Comparison of ENCODE assay signal across 27 cellular contexts in genomic region chr7:37419496-37419895, GRCh38. TPM values are rescaled to one million over a fixed set of nuclear protein-coding genes. Genes with fewer than 3 reads are reported as not detected.
DNase-seq lines count a peak whose midpoint lies in the region; ATAC-seq, FAIRE-seq and TF ChIP-seq lines count a peak whose summit lies in the region.
"Had no signal": no experiment of that assay in that cellular context is flagged by ENCODE, and none has a peak within 500 bp of the region (broad histone marks: within the 10 kb centered on the region; RNA-seq: fewer than 3 reads in every experiment).

No MANE protein-coding gene starts in this region.

- no peak for FAIRE-seq in GM12891 (lab: Jason Lieb, UNC)
- FAIRE-seq: GM18507 had no signal

- TF ChIP-seq POLR2A in GM12891 (IDR thresholded peaks at IDR 0.05; ENCODE audit: low read depth, low read length): no peak
- no peak for TF ChIP-seq POLR2A in NB4 (IDR thresholded peaks at IDR 0.05; ENCODE audit: extremely low read depth, insufficient read length)

- peak; percentile 47 to 56 for DNase-seq in AML-193 (lab: John Stamatoyannopoulos, UW)
- DNase-seq in GM12891 (ENCODE audit: insufficient read length, low spot score): no peak
- DNase-seq in NB4 (ENCODE audit: low read depth): peak; percentile 33
- no peak for DNase-seq in NCI-H1092 treated with DMSO at 0.1 percent for 48 hours (lab: John Stamatoyannopoulos, UW)
- no peak for DNase-seq in NCI-H2081 (lab: John Stamatoyannopoulos, UW)
- DNase-seq in HAP-1 (ENCODE audit: low spot score in 2 of 2): no peak
- DNase-seq: activated CD4-positive, alpha-beta T cell treated with anti-CD3 and anti-CD28 coated beads, Interleukin-2, amount 50 U/mL, for 4 hours; activated naive CD8-positive, alpha-beta T cell treated with anti-CD3 and anti-CD28 coated beads for 36 hours; aorta; colonic mucosa; effector CD8-positive, alpha-beta T cell; glutamatergic neuron; lower lobe of right lung; NCI-H1105 treated with DMSO at 0.1 percent for 48 hours; NCI-H2081 treated with DMSO at 0.1 percent for 48 hours; NCI-H748 treated with DMSO at 0.1 percent for 48 hours; nephron progenitor cell; ovary; T-helper 2 cell; tibial artery had no signal

- no peaks in the 10 kb centered on the region for H3K9me3 ChIP-seq in HAP-1
- H3K9me3 ChIP-seq: colonic mucosa, lower lobe of right lung, ovary, tibial artery had no signal

- TF ChIP-seq CTCF in NB4 (IDR thresholded peaks at IDR 0.05; ENCODE audit: low read depth, low read length) (no peak), VCaP (conservative IDR thresholded peaks at IDR 0.05) (no peak)

- H3K36me3 ChIP-seq in HAP-1 (replicated peaks): no peaks in the 10 kb centered on the region
- H3K36me3 ChIP-seq: colonic mucosa, lower lobe of right lung, ovary, tibial artery had no signal

- no peaks in the 10 kb centered on the region for H3K4me1 ChIP-seq in HAP-1
- H3K4me1 ChIP-seq: colonic mucosa had no signal

- ATAC-seq in HG03520 (IDR thresholded peaks at IDR 0.05; ENCODE audit: unreplicated experiment): no peak
- ATAC-seq: lower lobe of right lung, WTC11 had no signal

- H3K4me3 ChIP-seq in NB4 (ENCODE audit: low read depth, low read length) (no peak overlapping the region), HAP-1 (no peak overlapping the region)
- H3K4me3 ChIP-seq: colonic mucosa, lower lobe of right lung, ovary, tibial artery had no signal

- H3K27ac ChIP-seq in VCaP: 0 out of 2 replicates have a peak overlapping the region, but pooled peaks have one; percentile 11
- H3K27ac ChIP-seq: colonic mucosa, HL-60, lower lobe of right lung, ovary, RWPE1, tibial artery had no signal

- no peaks in the 10 kb centered on the region for H3K27me3 ChIP-seq in HAP-1 (ENCODE audit: low read depth)
- H3K27me3 ChIP-seq: colonic mucosa, ovary, tibial artery had no signal

- in situ Hi-C loops in HAP-1 (cut with MboI; ENCODE audit: low sequenced_read_pairs): no loop called here

TF ChIP-seq in GM12891, 5 proteins besides CTCF, POLR2A, EP300 and RAD21:
- TF ChIP-seq POLR2AphosphoS5 (IDR thresholded peaks at IDR 0.05; ENCODE audit: low read depth, low read length): no peak
- TF ChIP-seq TAF1 (IDR thresholded peaks at IDR 0.05; ENCODE audit: low read depth, low read length): no peak
- TF ChIP-seq SPI1 (IDR thresholded peaks at IDR 0.05; ENCODE audit: low read depth, low read length): peak; percentile 28; the same call in 1 of the 2 replicates
TF ChIP-seq in GM12891: peak in this region for 1.

RNA-seq across cellular contexts. Expression of gene ELMO1, which starts 29.2 kb away (rescaled TPM):
- 70.4 TPM for polyA plus RNA-seq in GM12891 (2012; ENCODE audit: low read depth, missing spikeins)
- polyA plus RNA-seq: BJ had no signal

Comparison
In these comparisons a context has a peak if more than half of its experiments do, and no peak if none do; other contexts are left out.
1. DNase-seq: peak in AML-193 (2 of 2) and NB4 (single experiment); none in GM12891 (single experiment), NCI-H1092 treated with DMSO at 0.1 percent for 48 hours (single experiment), NCI-H2081 (0 of 2) and HAP-1 (0 of 2).